ENCODE assay signal across 1 cellular context in the genomic region with DNA sequence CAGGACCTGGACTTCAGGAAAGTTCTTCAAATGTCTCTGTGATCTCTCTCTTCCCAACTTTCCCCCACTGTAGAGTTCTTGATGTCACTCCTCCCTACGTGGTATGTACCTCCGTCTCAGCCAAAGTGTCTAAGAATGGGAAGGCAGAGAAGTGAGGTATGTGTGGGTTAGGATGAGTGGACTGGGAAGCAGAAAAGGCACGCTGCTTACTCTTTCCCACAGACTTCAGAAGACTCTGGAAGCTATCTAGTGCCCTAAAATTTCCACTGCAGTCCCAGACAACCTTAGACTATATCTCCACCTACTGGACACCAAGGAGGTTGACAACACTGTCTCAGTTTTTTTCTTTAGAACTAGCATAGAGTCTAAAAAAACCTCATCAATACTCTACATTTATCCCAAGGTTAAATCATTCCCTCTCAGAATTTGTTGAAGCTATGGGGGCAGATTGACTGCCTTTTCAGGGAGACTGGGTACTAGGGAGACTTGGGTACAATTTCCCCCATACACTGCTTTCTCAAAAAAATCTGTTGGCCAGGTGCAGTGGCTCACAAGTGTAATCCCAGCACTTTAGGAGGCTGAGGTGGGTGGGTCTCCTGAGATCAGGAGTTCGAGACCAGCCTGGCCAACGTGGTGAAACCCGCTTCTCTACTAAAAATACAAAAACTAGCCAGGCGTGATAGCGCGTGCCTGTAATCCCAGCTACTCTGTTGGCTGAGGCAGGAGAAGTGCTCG.
TF ChIP-seq lines count a peak whose summit lies in the region.

No MANE protein-coding gene starts in this region.

TF ChIP-seq in WTC11, 78 proteins besides CTCF, POLR2A, EP300 and RAD21 (continued from another document):
- TF ChIP-seq, protein P1, sequence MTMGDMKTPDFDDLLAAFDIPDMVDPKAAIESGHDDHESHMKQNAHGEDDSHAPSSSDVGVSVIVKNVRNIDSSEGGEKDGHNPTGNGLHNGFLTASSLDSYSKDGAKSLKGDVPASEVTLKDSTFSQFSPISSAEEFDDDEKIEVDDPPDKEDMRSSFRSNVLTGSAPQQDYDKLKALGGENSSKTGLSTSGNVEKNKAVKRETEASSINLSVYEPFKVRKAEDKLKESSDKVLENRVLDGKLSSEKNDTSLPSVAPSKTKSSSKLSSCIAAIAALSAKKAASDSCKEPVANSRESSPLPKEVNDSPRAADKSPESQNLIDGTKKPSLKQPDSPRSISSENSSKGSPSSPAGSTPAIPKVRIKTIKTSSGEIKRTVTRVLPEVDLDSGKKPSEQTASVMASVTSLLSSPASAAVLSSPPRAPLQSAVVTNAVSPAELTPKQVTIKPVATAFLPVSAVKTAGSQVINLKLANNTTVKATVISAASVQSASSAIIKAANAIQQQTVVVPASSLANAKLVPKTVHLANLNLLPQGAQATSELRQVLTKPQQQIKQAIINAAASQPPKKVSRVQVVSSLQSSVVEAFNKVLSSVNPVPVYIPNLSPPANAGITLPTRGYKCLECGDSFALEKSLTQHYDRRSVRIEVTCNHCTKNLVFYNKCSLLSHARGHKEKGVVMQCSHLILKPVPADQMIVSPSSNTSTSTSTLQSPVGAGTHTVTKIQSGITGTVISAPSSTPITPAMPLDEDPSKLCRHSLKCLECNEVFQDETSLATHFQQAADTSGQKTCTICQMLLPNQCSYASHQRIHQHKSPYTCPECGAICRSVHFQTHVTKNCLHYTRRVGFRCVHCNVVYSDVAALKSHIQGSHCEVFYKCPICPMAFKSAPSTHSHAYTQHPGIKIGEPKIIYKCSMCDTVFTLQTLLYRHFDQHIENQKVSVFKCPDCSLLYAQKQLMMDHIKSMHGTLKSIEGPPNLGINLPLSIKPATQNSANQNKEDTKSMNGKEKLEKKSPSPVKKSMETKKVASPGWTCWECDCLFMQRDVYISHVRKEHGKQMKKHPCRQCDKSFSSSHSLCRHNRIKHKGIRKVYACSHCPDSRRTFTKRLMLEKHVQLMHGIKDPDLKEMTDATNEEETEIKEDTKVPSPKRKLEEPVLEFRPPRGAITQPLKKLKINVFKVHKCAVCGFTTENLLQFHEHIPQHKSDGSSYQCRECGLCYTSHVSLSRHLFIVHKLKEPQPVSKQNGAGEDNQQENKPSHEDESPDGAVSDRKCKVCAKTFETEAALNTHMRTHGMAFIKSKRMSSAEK (CRISPR knock-in tag; IDR thresholded peaks at IDR 0.05; ENCODE audit: borderline replicate concordance) = no peak
- TF ChIP-seq MAX (CRISPR knock-in tag; IDR thresholded peaks at IDR 0.05) (no peak), ZNF263 (CRISPR knock-in tag; IDR thresholded peaks at IDR 0.05; ENCODE audit: low read depth) (no peak), TEAD4 (CRISPR knock-in tag; IDR thresholded peaks at IDR 0.05) (no peak), ZNF425 (CRISPR knock-in tag; conservative IDR thresholded peaks at IDR 0.05) (no peak), ZNF121 (CRISPR knock-in tag; IDR thresholded peaks at IDR 0.05) (no peak)
